Comparison of ENCODE assay signal across 2 cellular contexts in the genomic region with DNA sequence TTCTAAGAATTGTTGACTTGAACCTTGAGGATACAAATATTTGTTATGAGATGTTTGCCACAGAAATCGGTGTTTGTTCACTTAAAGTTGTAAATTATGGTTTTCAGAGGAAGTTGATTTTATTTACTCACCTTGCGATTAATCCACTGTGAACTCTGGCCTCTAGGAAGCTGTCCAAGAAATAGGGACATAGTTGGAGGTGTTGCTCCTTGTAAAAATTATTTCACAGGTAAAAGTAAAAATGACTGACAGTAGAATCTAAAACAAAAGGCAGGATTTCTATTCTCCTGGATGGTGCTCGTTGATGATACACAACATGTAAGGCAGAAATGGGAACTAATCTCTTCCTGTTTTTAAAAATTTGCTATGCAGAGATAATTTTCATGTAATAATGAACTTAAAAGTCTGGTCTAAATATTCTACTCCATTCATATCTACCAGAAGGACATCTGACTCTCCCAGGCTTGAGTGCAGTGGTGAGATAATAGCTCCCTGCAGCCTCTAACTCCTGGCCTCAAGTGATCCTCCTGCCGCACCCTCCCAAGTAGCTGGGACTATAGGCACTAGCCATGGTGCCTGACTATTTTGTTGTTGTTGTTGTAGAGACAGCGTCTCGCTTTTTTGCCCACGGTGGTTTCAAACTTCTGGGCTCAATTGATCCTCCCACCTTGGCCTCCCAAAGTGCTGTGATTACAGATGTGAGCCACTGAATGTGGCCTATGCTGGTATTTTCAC.
TF ChIP-seq lines count a peak whose summit lies in the region.

No MANE protein-coding gene starts in this region.

TF ChIP-seq in SK-N-SH, 30 proteins besides CTCF, POLR2A, EP300 and RAD21 (continued from another document):
- TF ChIP-seq REST (IDR thresholded peaks at IDR 0.05; ENCODE audit: low read depth, low read length), result no peak
- TF ChIP-seq TEAD4 (IDR thresholded peaks at IDR 0.05; ENCODE audit: borderline replicate concordance, insufficient read depth), result no peak
- TF ChIP-seq NFIC (IDR thresholded peaks at IDR 0.05; ENCODE audit: borderline replicate concordance), result no peak
- TF ChIP-seq FOXJ3 (CRISPR knock-in tag; IDR thresholded peaks at IDR 0.05), result no peak
- no peak for TF ChIP-seq MAX (IDR thresholded peaks at IDR 0.05; ENCODE audit: low read depth)

TF ChIP-seq in SK-N-SH treated with all-trans-retinoic acid at 6 μM for 48 hours, 23 proteins besides CTCF, POLR2A, EP300 and RAD21 (continued from another document):
- TF ChIP-seq RARB (CRISPR knock-in tag; IDR thresholded peaks at IDR 0.05), result no peak
